23 cellular contexts compared by ENCODE assay signal in the genomic region with DNA sequence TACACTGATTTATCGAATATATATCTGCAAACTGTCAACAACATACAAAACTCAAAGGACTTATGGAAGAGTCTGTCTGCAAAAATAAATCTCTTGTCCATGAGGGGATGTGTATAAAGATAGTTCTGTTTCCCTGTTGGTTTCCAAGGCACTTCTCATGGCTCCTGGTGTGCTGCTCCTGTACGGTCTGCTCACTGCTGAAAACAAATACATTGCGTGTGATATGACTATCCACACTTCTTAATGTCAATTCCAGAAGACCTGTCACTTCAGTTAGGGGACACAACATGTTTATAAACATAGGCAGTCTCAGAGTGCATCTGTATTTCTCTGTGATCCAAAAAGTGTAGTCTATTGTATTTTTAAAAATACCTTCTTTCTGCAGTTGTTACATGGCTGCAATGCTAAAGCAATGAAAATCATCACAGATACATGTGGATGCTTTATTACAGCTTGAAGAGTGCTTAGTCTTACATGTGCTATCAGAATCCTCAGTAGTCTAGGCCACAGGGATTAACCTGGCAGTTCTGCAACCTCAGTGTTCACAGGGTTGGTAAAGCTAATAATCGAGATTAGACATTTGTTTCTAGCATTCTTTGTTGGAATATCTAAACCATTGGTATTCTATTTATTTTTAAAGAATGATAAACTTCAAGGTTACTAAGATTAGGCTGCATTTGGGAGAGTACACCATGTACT. TPM values are rescaled to one million over a fixed set of nuclear protein-coding genes. Genes with fewer than 3 reads are reported as not detected.
DNase-seq lines count a peak whose midpoint lies in the region; ATAC-seq, FAIRE-seq and TF ChIP-seq lines count a peak whose summit lies in the region.
"Had no signal": no experiment of that assay in that cellular context is flagged by ENCODE, and none has a peak within 500 bp of the region (broad histone marks: within the 10 kb centered on the region; RNA-seq: fewer than 3 reads in every experiment).

No MANE protein-coding gene starts in this region.

- H3K9me3 ChIP-seq in right cardiac atrium (ENCODE audit: control insufficient read depth, low read length) = no peaks in the 10 kb centered on the region
- H3K9me3 ChIP-seq in adrenal gland (replicated peaks in 1 of 3) = no peaks in the 10 kb centered on the region
- H3K9me3 ChIP-seq in pancreas = no peaks in the 10 kb centered on the region
- no peaks in the 10 kb centered on the region for H3K9me3 ChIP-seq in transverse colon
- H3K9me3 ChIP-seq: BLaER1, HAP-1 had no signal

- no peak for TF ChIP-seq CTCF in adrenal gland (IDR thresholded peaks at IDR 0.05)
- no peak for TF ChIP-seq CTCF in pancreas (IDR thresholded peaks at IDR 0.05)
- no peak for TF ChIP-seq CTCF in transverse colon (IDR thresholded peaks at IDR 0.05)

- TF ChIP-seq POLR2A in adrenal gland (IDR thresholded peaks at IDR 0.05) (no peak), transverse colon (IDR thresholded peaks at IDR 0.05) (no peak)

- WGBS in right cardiac atrium = 72% methylated on average over 4 of the region's 4 CpGs
- WGBS in adrenal gland, 4 donors = 61 to 66% (median 64%) methylated on average over 4 of the region's 4 CpGs
- WGBS in pancreas, 2 donors = 18 to 19% methylated on average over 4 of the region's 4 CpGs
- 91 to 95% methylated on average over 4 of the region's 4 CpGs for WGBS in transverse colon (ENCODE audit: low coverage in 1 of 2), 2 donors

- peaks cover 0 to 63% of the 10 kb centered on the region in 2 donors for H3K36me3 ChIP-seq in adrenal gland (replicated peaks in 1 of 2)
- H3K36me3 ChIP-seq in pancreas = peaks cover 0 to 31% (median 29%) of the 10 kb centered on the region in 3 donors
- H3K36me3 ChIP-seq in transverse colon = peaks cover 0 to 36% (median 15%) of the 10 kb centered on the region in 4 donors

- TF ChIP-seq EP300 in transverse colon (IDR thresholded peaks at IDR 0.05; ENCODE audit: low read depth) = no peak

- H3K27me3 ChIP-seq in right cardiac atrium (ENCODE audit: control insufficient read depth, insufficient read depth) = no peaks in the 10 kb centered on the region
- H3K27me3 ChIP-seq in adrenal gland = no peaks in the 10 kb centered on the region
- H3K27me3 ChIP-seq in pancreas = no peaks in the 10 kb centered on the region
- no peaks in the 10 kb centered on the region for H3K27me3 ChIP-seq in transverse colon

- intact Hi-C loops in Right ventricle myocardium superior (cut with DNase I) (no loop called here), right cardiac atrium (cut with DNase I) (no loop called here), adrenal gland (cut with DNase I) (no loop called here), left ventricle myocardium superior (cut with micrococcal nuclease) (no loop called here), pancreas (cut with DNase I) (no loop called here), transverse colon (cut with DNase I; ENCODE audit: low total_unique reads) (no loop called here)

- H3K27ac ChIP-seq in right cardiac atrium (ENCODE audit: low read length) (no peak overlapping the region), adrenal gland (peak overlapping the region; percentile 43 to 95 (median 77)), pancreas (peak overlapping the region in 3 of 4 donors; percentile 25 to 63 (median 37)), transverse colon (no peak overlapping the region)
- H3K27ac ChIP-seq: BLaER1, GM23248 had no signal

- H3K4me3 ChIP-seq in right cardiac atrium (ENCODE audit: low read length) (no peak overlapping the region), adrenal gland (no peak overlapping the region), pancreas (no peak overlapping the region), transverse colon (no peak overlapping the region)
- H3K4me3 ChIP-seq: BLaER1, GM23248, HAP-1 had no signal

- no peak for FAIRE-seq in pancreas (lab: Jason Lieb, UNC)
- FAIRE-seq: GM12892, GM18507, HTR-8/SVneo had no signal

- in situ Hi-C loops in transverse colon (cut with MboI; ENCODE audit: low pct_ligation_motif_present in 1 of 4, low pct_unique_long_range_greater_than_20kb in 1 of 4, low sequenced_read_pairs in 3 of 4) = no loop called here

- no peaks in the 10 kb centered on the region for H3K4me1 ChIP-seq in right cardiac atrium (ENCODE audit: control insufficient read depth, insufficient read depth, low read length)
- H3K4me1 ChIP-seq in adrenal gland (replicated peaks in 1 of 2) = peaks cover 30 to 53% of the 10 kb centered on the region in 2 donors
- H3K4me1 ChIP-seq in pancreas = peaks cover 26 to 45% (median 31%) of the 10 kb centered on the region in 3 donors
- peaks cover 0 to 6% (median 0%) of the 10 kb centered on the region in 4 donors for H3K4me1 ChIP-seq in transverse colon
- H3K4me1 ChIP-seq: HAP-1 had no signal

- ATAC-seq in Right ventricle myocardium superior (ENCODE audit: poor library complexity) = peak; percentile 47
- no peak for ATAC-seq in right cardiac atrium
- ATAC-seq in left ventricle myocardium superior = peak; percentile 47
- peak in 2 of 4 donors; percentile 31 to 71 for ATAC-seq in pancreas
- no peak for ATAC-seq in HG03521 (IDR thresholded peaks at IDR 0.05; ENCODE audit: unreplicated experiment)

- DNase-seq in Right ventricle myocardium superior (no peak), right cardiac atrium (no peak), adrenal gland (no peak), left ventricle myocardium superior (no peak), pancreas (no peak), globus pallidus (ENCODE audit: low spot score) (no peak), transverse colon (no peak)
- DNase-seq: 8988T; CD4-positive, alpha-beta memory T cell; DMS153; DMS79; GDM1; GM23248 had no signal

RNA-seq across cellular contexts. Expression of a gene that starts 7.8 kb away (rescaled TPM):
- total RNA-seq in Right ventricle myocardium superior = not detected
- 1 to 10 TPM in 1 of 4 donors, under 1 TPM in 3; 0.20 to 2.9 (median 0.77) TPM for total RNA-seq in right cardiac atrium
- polyA plus RNA-seq in right cardiac atrium = 0.72 TPM
- total RNA-seq in adrenal gland = 100 to 1,000 TPM in 6 of 8 donors, 10 to 100 TPM in 2; 59.0 to 316 (median 151) TPM
- polyA plus RNA-seq in adrenal gland = 100 to 1,000 TPM in 2 of 3 donors, 10 to 100 TPM in 1; 78.8 to 146 (median 136) TPM
- 1.3 TPM for total RNA-seq in left ventricle myocardium superior
- 10 to 100 TPM; 21.2 to 50.6 (median 32.9) TPM for total RNA-seq in pancreas
- polyA plus RNA-seq in pancreas = 10 to 100 TPM; 66.9 to 93.6 TPM
- total RNA-seq in transverse colon = 1 to 10 TPM in 1 of 4 donors, under 1 TPM in 1, not detected in 2; 0.96 to 2.5 TPM
- total RNA-seq: A673; CD4-positive, alpha-beta memory T cell; GM23248; H4 had no signal
- polyA plus RNA-seq: AG04450; CD14-positive monocyte; CD4-positive, alpha-beta memory T cell; GM23248 had no signal

RNA-seq across cellular contexts. Expression of a gene that starts 15.4 kb away (rescaled TPM):
- 68.1 TPM for total RNA-seq in Right ventricle myocardium superior
- total RNA-seq in right cardiac atrium = 10 to 100 TPM; 58.8 to 67.3 (median 61.1) TPM
- polyA plus RNA-seq in right cardiac atrium = 77.1 TPM
- 100 to 1,000 TPM; 133 to 303 (median 161) TPM for total RNA-seq in adrenal gland
- polyA plus RNA-seq in adrenal gland = 100 to 1,000 TPM in 1 of 3 donors, 10 to 100 TPM in 2; 59.5 to 314 (median 81.0) TPM
- total RNA-seq in left ventricle myocardium superior = 72.9 TPM
- total RNA-seq in pancreas = 10 to 100 TPM; 41.6 to 59.1 (median 45.3) TPM
- 10 to 100 TPM; 34.9 to 74.2 TPM for polyA plus RNA-seq in pancreas
- 10 to 100 TPM; 21.3 to 96.1 (median 66.4) TPM for total RNA-seq in transverse colon

RNA-seq across cellular contexts. Expression of a gene that starts 16.3 kb away (rescaled TPM):
- total RNA-seq in Right ventricle myocardium superior = 7.4 TPM
- total RNA-seq in right cardiac atrium = 10 to 100 TPM; 14.5 to 19.2 (median 16.8) TPM
- 11.8 TPM for polyA plus RNA-seq in right cardiac atrium
- 100 to 1,000 TPM in 1 of 8 donors, 10 to 100 TPM in 7; 43.6 to 106 (median 92.6) TPM for total RNA-seq in adrenal gland
- 100 to 1,000 TPM in 1 of 3 donors, 10 to 100 TPM in 2; 70.9 to 108 (median 81.0) TPM for polyA plus RNA-seq in adrenal gland
- 13.4 TPM for total RNA-seq in left ventricle myocardium superior
- total RNA-seq in pancreas = 100 to 1,000 TPM in 4 of 6 donors, 10 to 100 TPM in 2; 63.7 to 134 (median 118) TPM
- polyA plus RNA-seq in pancreas = 100 to 1,000 TPM; 110 to 162 TPM
- total RNA-seq in transverse colon = 100 to 1,000 TPM in 2 of 4 donors, 10 to 100 TPM in 2; 70.7 to 344 (median 98.0) TPM

Comparison
In these comparisons a context has a peak if more than half of its experiments do, and no peak if none do; other contexts are left out.
1. ATAC-seq: peak in Right ventricle myocardium superior (single experiment) and left ventricle myocardium superior (single experiment); none in right cardiac atrium (0 of 2) and HG03521 (single experiment).
2. H3K27ac ChIP-seq: peak in adrenal gland (5 of 5) and pancreas (3 of 4); none in right cardiac atrium (single experiment) and transverse colon (0 of 4).